In genomic region chr10:101780187-101780817, GRCh38 we compare ENCODE assay signal across 9 cellular contexts. TPM values are rescaled to one million over a fixed set of nuclear protein-coding genes. Genes with fewer than 3 reads are reported as not detected.
DNase-seq lines count a peak whose midpoint lies in the region; ATAC-seq and TF ChIP-seq lines count a peak whose summit lies in the region.
"Had no signal": no experiment of that assay in that cellular context is flagged by ENCODE, and none has a peak within 500 bp of the region (broad histone marks: within the 10 kb centered on the region; RNA-seq: fewer than 3 reads in every experiment).

No MANE protein-coding gene starts in this region.

- H3K27ac ChIP-seq in PC-3 (ENCODE audit: low read length) (no peak overlapping the region), fibroblast of lung (ENCODE audit: insufficient read depth, low read length) (no peak overlapping the region)

- DNase-seq in GM12865 (ENCODE audit: low read depth) (peak; percentile 25), PC-3 (no peak), fibroblast of lung (ENCODE audit: low read depth in 2 of 2) (no peak), retinal pigment epithelial cell (ENCODE audit: low read depth) (no peak), HUDEP-2 (lab: John Stamatoyannopoulos, UW; ENCODE audit: unreplicated experiment in 76 of 76) (no peak), sciatic nerve (ENCODE audit: low spot score) (no peak)
- no peak for DNase-seq in stimulated activated naive CD4-positive, alpha-beta T cell (lab: John Stamatoyannopoulos, UW)

- CTCF ChIA-PET in PC-3 (lab: Charles Lee) = interaction anchor here (1.4 kb wide), 1 partner anchor 178 kb away, joined by 18 read pairs; no protein-coding TSS in a partner anchor

- TF ChIP-seq CTCF in GM12865 (IDR thresholded peaks at IDR 0.05; ENCODE audit: insufficient read depth, low read depth, low read length, missing control alignments) (no peak), PC-3 (conservative IDR thresholded peaks at IDR 0.05; ENCODE audit: low read depth, low read length) (0 out of 2 replicates have a peak, but pooled peaks have one; percentile 16), fibroblast of lung (conservative IDR thresholded peaks at IDR 0.05 in 1 of 2, IDR thresholded peaks at IDR 0.05 in 1 of 2; ENCODE audit: low read depth in 1 of 2, low read length in 2 of 2) (no peak), retinal pigment epithelial cell (conservative IDR thresholded peaks at IDR 0.05; ENCODE audit: low read depth, low read length) (no peak)

- H3K9me3 ChIP-seq in PC-3 (ENCODE audit: low read length) (no peaks in the 10 kb centered on the region), fibroblast of lung (ENCODE audit: control insufficient read depth, insufficient read depth, low read depth, low read length) (no peaks in the 10 kb centered on the region)

- H3F3A ChIP-seq in PC-3 (ENCODE audit: low read length, unreplicated experiment) = peaks cover 3% of the 10 kb centered on the region

- peaks cover 20% of the 10 kb centered on the region for H3K4me1 ChIP-seq in PC-3 (ENCODE audit: insufficient read depth, low read length)
- H3K4me1 ChIP-seq in fibroblast of lung (ENCODE audit: control insufficient read depth, extremely low read depth, insufficient read depth, low read length) = peaks cover 7% of the 10 kb centered on the region

- H3K9ac ChIP-seq in PC-3 (ENCODE audit: low read length) (no peak overlapping the region), fibroblast of lung (ENCODE audit: insufficient read depth, low read length) (no peak overlapping the region)

- no peak for ATAC-seq in PC-3
- ATAC-seq in HG02678 (IDR thresholded peaks at IDR 0.05; ENCODE audit: unreplicated experiment) = no peak
- no peak for ATAC-seq in sciatic nerve

- intact Hi-C loops in PC-3 (cut with micrococcal nuclease) (loop anchor here (5.0 kb wide), 1 partner anchor 193 kb away; the partner anchor contains the start of genes DPCD and POLL), sciatic nerve (cut with DNase I) (no loop called here)

- H3K79me2 ChIP-seq in PC-3 (ENCODE audit: low read length) = peaks cover 18% of the 10 kb centered on the region
- H3K79me2 ChIP-seq in fibroblast of lung (ENCODE audit: control insufficient read depth, insufficient read depth, low read length) = peaks cover 9% of the 10 kb centered on the region

- no peaks in the 10 kb centered on the region for H3K9me2 ChIP-seq in PC-3 (replicated peaks; ENCODE audit: low read length)

- H4K20me1 ChIP-seq in PC-3 (ENCODE audit: low read length) (no peaks in the 10 kb centered on the region), fibroblast of lung (ENCODE audit: control insufficient read depth, extremely low read depth, insufficient read depth, low read length) (no peaks in the 10 kb centered on the region)

- POLR2A ChIA-PET in PC-3 (lab: Charles Lee; ENCODE audit: unreplicated experiment) = no interaction called here

- peak overlapping the region; percentile 54 for H3K4me3 ChIP-seq in GM12865 (ENCODE audit: low read depth, low read length)
- 0 out of 2 replicates have a peak overlapping the region, but pooled peaks have one; percentile 17 for H3K4me3 ChIP-seq in PC-3 (ENCODE audit: low read length)
- H3K4me3 ChIP-seq in fibroblast of lung (replicated peaks in 1 of 4; ENCODE audit: control extremely low read depth in 1 of 4, insufficient read depth in 1 of 4, low read depth in 3 of 4, low read length in 4 of 4) = peak overlapping the region in 2 of 4 experiments; percentile 19 to 34
- H3K4me3 ChIP-seq in retinal pigment epithelial cell (ENCODE audit: low read length) = peak overlapping the region; percentile 23

- H2AFZ ChIP-seq in PC-3 (ENCODE audit: low read length) = no peak overlapping the region
- no peak overlapping the region for H2AFZ ChIP-seq in fibroblast of lung (ENCODE audit: low read length)

- peak overlapping the region; percentile 99 for H3K4me2 ChIP-seq in PC-3 (ENCODE audit: low read length)
- H3K4me2 ChIP-seq in fibroblast of lung (ENCODE audit: extremely low read depth, insufficient read depth, low read length) = peak overlapping the region; percentile 66

- H3K27me3 ChIP-seq in PC-3 (ENCODE audit: low read length) (peaks cover 3% of the 10 kb centered on the region; the same call in 1 of the 2 replicates), fibroblast of lung (ENCODE audit: control insufficient read depth, insufficient read depth, low read length) (peaks cover 12% of the 10 kb centered on the region)

- no TSS peak for BruUV-seq in PC-3 (replicated peaks; lab: Mats Ljungman, UMichigan)

- H3K36me3 ChIP-seq in PC-3 (ENCODE audit: low read depth, low read length) (no peaks in the 10 kb centered on the region; the same call in 1 of the 2 replicates), fibroblast of lung (ENCODE audit: control insufficient read depth, insufficient read depth, low read length) (no peaks in the 10 kb centered on the region)

RNA-seq across cellular contexts. Expression of gene NPM3, which starts 2.9 kb away (rescaled TPM):
- 117 and 128 TPM in 2 replicates for total RNA-seq in PC-3 (2014; rRNA removed)
- total RNA-seq in fibroblast of lung = 80.8 and 95.3 TPM in 2 replicates
- polyA plus RNA-seq in fibroblast of lung = 29.1 and 46.7 TPM in 2 replicates
- 43.0 and 67.3 TPM in 2 replicates for polyA plus RNA-seq in fibroblast of lung (2012)
- polyA minus RNA-seq in fibroblast of lung (ENCODE audit: low replicate concordance) = 52.3 and 71.5 TPM in 2 replicates
- total RNA-seq in sciatic nerve = 8.0 TPM

RNA-seq across cellular contexts. Expression of gene FGF8, which starts 4.4 kb away (rescaled TPM):
- total RNA-seq in PC-3 (2014; rRNA removed) = not detected in 2 replicates
- total RNA-seq in fibroblast of lung = not detected in 2 replicates
- not detected in 2 replicates for polyA plus RNA-seq in fibroblast of lung
- polyA plus RNA-seq in fibroblast of lung (2012) = not detected in 2 replicates
- polyA minus RNA-seq in fibroblast of lung (ENCODE audit: low replicate concordance) = not detected in 2 replicates
- total RNA-seq in sciatic nerve = 0.62 TPM
- total RNA-seq: posterior vena cava had no signal

RNA-seq across cellular contexts. Expression of gene OGA, which starts 37.9 kb away (rescaled TPM):
- total RNA-seq in PC-3 (2014; rRNA removed) (42.7 and 43.0 TPM in 2 replicates), fibroblast of lung (108 and 193 TPM in 2 replicates), sciatic nerve (187 TPM)
- 50.6 and 69.9 TPM in 2 replicates for polyA plus RNA-seq in fibroblast of lung
- polyA plus RNA-seq in fibroblast of lung (2012) = 48.0 and 72.0 TPM in 2 replicates
- polyA minus RNA-seq in fibroblast of lung (ENCODE audit: low replicate concordance) = 17.7 and 37.2 TPM in 2 replicates
